ENCODE assay signal across 11 cellular contexts in genomic region chr10:91681361-91682276, GRCh38. TPM values are rescaled to one million over a fixed set of nuclear protein-coding genes. Genes with fewer than 3 reads are reported as not detected.
A peak's percentile ranks its signal among the peaks of the same experiment; 100 is the strongest.
DNase-seq lines count a peak whose midpoint lies in the region; FAIRE-seq and TF ChIP-seq lines count a peak whose summit lies in the region.
"Had no signal": no experiment of that assay in that cellular context is flagged by ENCODE, and none has a peak within 500 bp of the region (broad histone marks: within the 10 kb centered on the region; RNA-seq: fewer than 3 reads in every experiment).

No MANE protein-coding gene starts in this region.

- H3K18ac ChIP-seq in H1 (ENCODE audit: extremely low read depth, low read length): no peak overlapping the region; the same call in 1 of the 2 replicates

- DNase-seq in activated CD4-positive, alpha-beta T cell treated with anti-CD3 and anti-CD28 coated beads for 48 hours: peak; percentile 39
- DNase-seq in activated CD4-positive, alpha-beta T cell treated with anti-CD3 and anti-CD28 coated beads, Interleukin-2, amount 50 U/mL, for 1 hour: no peak
- DNase-seq in NCI-H446 (lab: John Stamatoyannopoulos, UW) (peak; percentile 27 to 59), H1 (ENCODE audit: low read depth in 1 of 2, low spot score in 2 of 2) (no peak), retina (peak; percentile 49), NCI-H2029 treated with DMSO at 0.1 percent for 48 hours (lab: John Stamatoyannopoulos, UW) (no peak)
- DNase-seq in CD4-positive, alpha-beta memory T cell: no peak
- DNase-seq in activated naive CD4-positive, alpha-beta T cell treated with anti-CD3 and anti-CD28 coated beads, Interleukin-2, amount 10 ng/mL, durations not matched to agents 7 days and 5 days: no peak
- DNase-seq: activated CD4-positive, alpha-beta T cell treated with anti-CD3 and anti-CD28 coated beads for 1 hour; activated naive CD8-positive, alpha-beta T cell treated with anti-CD3 and anti-CD28 coated beads, Interleukin-2, amount 10 ng/mL, durations not matched to agents 7 days and 5 days had no signal

- no peak for TF ChIP-seq EP300 in H1 (IDR thresholded peaks at IDR 0.05; ENCODE audit: borderline replicate concordance in 1 of 2, low read depth in 2 of 2, low read length in 2 of 2)

- CTCF ChIA-PET in H1 (lab: Charles Lee; ENCODE audit: partially characterized antibody): interaction anchor here (0.7 to 7.0 kb wide), 11 partner anchors 7 to 130 kb away, joined by 3 to 67 read pairs (median 3); no protein-coding TSS in a partner anchor
- CTCF ChIA-PET in CD4-positive, alpha-beta memory T cell (lab: Charles Lee; ENCODE audit: partially characterized antibody): no interaction called here
- CTCF ChIA-PET in activated naive CD4-positive, alpha-beta T cell treated with anti-CD3 and anti-CD28 coated beads, Interleukin-2, amount 10 ng/mL, durations not matched to agents 7 days and 5 days (lab: Charles Lee): no interaction called here

- no peaks in the 10 kb centered on the region for H3K9me3 ChIP-seq in H1 (ENCODE audit: insufficient read depth in 2 of 2, low read depth in 1 of 2, low read length in 1 of 2)
- H3K9me3 ChIP-seq in CD4-positive, alpha-beta memory T cell (ENCODE audit: control insufficient read depth in 1 of 2, low read length in 2 of 2): no peaks in the 10 kb centered on the region

- no peak overlapping the region for H3K4me2 ChIP-seq in H1 (ENCODE audit: insufficient read depth in 1 of 2, low read depth in 2 of 2, low read length in 2 of 2)

- no peak for FAIRE-seq in H1 (lab: Jason Lieb, UNC)
- FAIRE-seq: keratinocyte had no signal

- no peaks in the 10 kb centered on the region for H3K79me1 ChIP-seq in H1 (ENCODE audit: low read depth, low read length)

- no peak overlapping the region for H3K27ac Mint-ChIP-seq in CD4-positive, alpha-beta memory T cell
- H3K27ac Mint-ChIP-seq in activated naive CD4-positive, alpha-beta T cell treated with anti-CD3 and anti-CD28 coated beads, Interleukin-2, amount 10 ng/mL, durations not matched to agents 7 days and 5 days: no peak overlapping the region
- H3K27ac Mint-ChIP-seq: activated naive CD8-positive, alpha-beta T cell treated with anti-CD3 and anti-CD28 coated beads, Interleukin-2, amount 10 ng/mL, durations not matched to agents 7 days and 5 days had no signal

- TF ChIP-seq RAD21 in H1 (IDR thresholded peaks at IDR 0.05 in 1 of 2, conservative IDR thresholded peaks at IDR 0.05 in 1 of 2; ENCODE audit: low read depth in 2 of 2, low read length in 2 of 2): no peak

- H3K9ac ChIP-seq in H1 (replicated peaks in 1 of 4; ENCODE audit: extremely low read depth in 1 of 4, low read depth in 3 of 4, low read length in 3 of 4): no peak overlapping the region

- WGBS in H1 (ENCODE audit: extremely low coverage in 1 of 2, insufficient coverage in 1 of 2, insufficient read length in 1 of 2, insufficient replicate concordance in 2 of 2, low coverage in 1 of 2, low lambda C conversion rate in 2 of 2, missing lambda C conversion rate in 1 of 2), 2 experiments: 79% methylated on average over 12 of the region's 12 CpGs; no CpG with 5 or more reads in 1 of the 2 experiments

- H3K4ac ChIP-seq in H1 (replicated peaks; ENCODE audit: insufficient read length, low read depth, low read length): no peak overlapping the region

- H2BK120ac ChIP-seq in H1 (replicated peaks; ENCODE audit: low read depth, low read length): no peak overlapping the region

- no peaks in the 10 kb centered on the region for H3K23me2 ChIP-seq in H1 (ENCODE audit: low read depth, low read length)

- H3K23ac ChIP-seq in H1 (ENCODE audit: insufficient read length): no peak overlapping the region

- no peak overlapping the region for H3K14ac ChIP-seq in H1 (ENCODE audit: insufficient read length)

- H3K4me3 ChIP-seq in H1 (ENCODE audit: extremely low read depth in 1 of 4, insufficient read depth in 2 of 4, low read depth in 3 of 4, low read length in 4 of 4): no peak overlapping the region
- H3K4me3 ChIP-seq in CD4-positive, alpha-beta memory T cell (ENCODE audit: low read length in 2 of 2): no peak overlapping the region

- H3K36me3 ChIP-seq in H1 (ENCODE audit: control insufficient read depth in 2 of 4, insufficient read depth in 4 of 4, low read length in 3 of 4): no peaks in the 10 kb centered on the region
- H3K36me3 ChIP-seq in CD4-positive, alpha-beta memory T cell (ENCODE audit: insufficient read depth, low read length): no peaks in the 10 kb centered on the region

- intact Hi-C loops in CD4-positive, alpha-beta memory T cell (cut with micrococcal nuclease): no loop called here

- H2AFZ ChIP-seq in H1 (ENCODE audit: low read length): no peak overlapping the region

- no peaks in the 10 kb centered on the region for H3K4me1 Mint-ChIP-seq in CD4-positive, alpha-beta memory T cell
- H3K4me1 Mint-ChIP-seq in activated naive CD4-positive, alpha-beta T cell treated with anti-CD3 and anti-CD28 coated beads, Interleukin-2, amount 10 ng/mL, durations not matched to agents 7 days and 5 days: no peaks in the 10 kb centered on the region
- H3K4me1 Mint-ChIP-seq: activated naive CD8-positive, alpha-beta T cell treated with anti-CD3 and anti-CD28 coated beads, Interleukin-2, amount 10 ng/mL, durations not matched to agents 7 days and 5 days had no signal

- H3K56ac ChIP-seq in H1 (replicated peaks; ENCODE audit: insufficient read length, low read depth, low read length): no peak overlapping the region

- H3K36me3 Mint-ChIP-seq in CD4-positive, alpha-beta memory T cell: no peaks in the 10 kb centered on the region
- H3K36me3 Mint-ChIP-seq in activated naive CD4-positive, alpha-beta T cell treated with anti-CD3 and anti-CD28 coated beads, Interleukin-2, amount 10 ng/mL, durations not matched to agents 7 days and 5 days: no peaks in the 10 kb centered on the region
- H3K36me3 Mint-ChIP-seq: activated naive CD8-positive, alpha-beta T cell treated with anti-CD3 and anti-CD28 coated beads, Interleukin-2, amount 10 ng/mL, durations not matched to agents 7 days and 5 days had no signal

- peak overlapping the region; percentile 20 for H4K91ac ChIP-seq in H1 (replicated peaks; ENCODE audit: insufficient read length, low read length)

- H3K79me2 ChIP-seq in H1 (ENCODE audit: control insufficient read depth in 1 of 2, insufficient read depth in 2 of 2, low read length in 2 of 2): no peaks in the 10 kb centered on the region

- no peak for TF ChIP-seq POLR2A in H1 (IDR thresholded peaks at IDR 0.05; ENCODE audit: control extremely low read depth in 1 of 2, low read depth in 2 of 2, low read length in 2 of 2)

- no peaks in the 10 kb centered on the region for H3K27me3 ChIP-seq in H1 (replicated peaks in 1 of 4; ENCODE audit: control insufficient read depth in 3 of 4, extremely low read depth in 1 of 4, insufficient read depth in 3 of 4, low read length in 3 of 4)
- H3K27me3 ChIP-seq in CD4-positive, alpha-beta memory T cell (ENCODE audit: insufficient read depth, low read length): no peaks in the 10 kb centered on the region

- peaks cover 4 to 20% (median 6%) of the 10 kb centered on the region in 4 experiments for H3K4me1 ChIP-seq in H1 (replicated peaks in 1 of 4; ENCODE audit: control insufficient read depth in 3 of 4, insufficient read depth in 4 of 4, low read length in 3 of 4)
- H3K4me1 ChIP-seq in CD4-positive, alpha-beta memory T cell (ENCODE audit: insufficient read depth, low read length): no peaks in the 10 kb centered on the region

- no peak overlapping the region for H2BK15ac ChIP-seq in H1 (ENCODE audit: low read length)

- H2BK12ac ChIP-seq in H1 (ENCODE audit: low read depth, low read length): peak overlapping the region; percentile 55; the same call in 1 of the 2 replicates

- H3K9me3 Mint-ChIP-seq in CD4-positive, alpha-beta memory T cell: peaks cover 0 to 2% (median 0%) of the 10 kb centered on the region in 8 donors
- H3K9me3 Mint-ChIP-seq in activated naive CD4-positive, alpha-beta T cell treated with anti-CD3 and anti-CD28 coated beads, Interleukin-2, amount 10 ng/mL, durations not matched to agents 7 days and 5 days: no peaks in the 10 kb centered on the region
- H3K9me3 Mint-ChIP-seq: activated naive CD8-positive, alpha-beta T cell treated with anti-CD3 and anti-CD28 coated beads, Interleukin-2, amount 10 ng/mL, durations not matched to agents 7 days and 5 days had no signal

- TF ChIP-seq CTCF in H1 (IDR thresholded peaks at IDR 0.05; ENCODE audit: control extremely low read depth in 1 of 3, insufficient read depth in 1 of 3, low read depth in 1 of 3, low read length in 3 of 3): no peak

- H4K5ac ChIP-seq in H1 (ENCODE audit: insufficient read length, low read depth, low read length): no peak overlapping the region

- no peak overlapping the region for H3K27ac ChIP-seq in H1 (ENCODE audit: low read depth, low read length)
- H3K27ac ChIP-seq in CD4-positive, alpha-beta memory T cell (ENCODE audit: low read depth, low read length): no peak overlapping the region

- H2BK5ac ChIP-seq in H1 (ENCODE audit: low read depth, low read length): no peak overlapping the region

- POLR2A ChIA-PET in H1 (lab: Charles Lee; ENCODE audit: partially characterized antibody): interaction anchor here (1.2 kb wide), 1 partner anchor 17 kb away, joined by 3 read pairs; no protein-coding TSS in a partner anchor
- POLR2A ChIA-PET in CD4-positive, alpha-beta memory T cell (lab: Charles Lee; ENCODE audit: partially characterized antibody): no interaction called here

- no peaks in the 10 kb centered on the region for H3K27me3 Mint-ChIP-seq in CD4-positive, alpha-beta memory T cell
- no peaks in the 10 kb centered on the region for H3K27me3 Mint-ChIP-seq in activated naive CD4-positive, alpha-beta T cell treated with anti-CD3 and anti-CD28 coated beads, Interleukin-2, amount 10 ng/mL, durations not matched to agents 7 days and 5 days

- H4K8ac ChIP-seq in H1 (ENCODE audit: extremely low read depth, insufficient read depth, low read length): no peak overlapping the region

- no peak overlapping the region for H2AK5ac ChIP-seq in H1 (ENCODE audit: low read depth, low read length)

- no peak overlapping the region for H2BK20ac ChIP-seq in H1 (ENCODE audit: low read length)

- no peak overlapping the region for H3K4me3 Mint-ChIP-seq in CD4-positive, alpha-beta memory T cell
- H3K4me3 Mint-ChIP-seq in activated naive CD4-positive, alpha-beta T cell treated with anti-CD3 and anti-CD28 coated beads, Interleukin-2, amount 10 ng/mL, durations not matched to agents 7 days and 5 days: no peak overlapping the region
- H3K4me3 Mint-ChIP-seq: activated naive CD8-positive, alpha-beta T cell treated with anti-CD3 and anti-CD28 coated beads, Interleukin-2, amount 10 ng/mL, durations not matched to agents 7 days and 5 days had no signal

- no peaks in the 10 kb centered on the region for H4K20me1 ChIP-seq in H1 (replicated peaks in 1 of 2; ENCODE audit: control insufficient read depth in 1 of 2, insufficient read depth in 2 of 2, low read length in 2 of 2)

RNA-seq across cellular contexts. Expression of gene PPP1R3C, which starts 48.7 kb away (rescaled TPM):
- 1.3 and 1.7 TPM in 2 replicates for total RNA-seq in H1 (2021; fragmentation: NEBNext Ultra II Directional; extraction: Animal tissue kit (Norgen Biotek cat#: 25700))
- polyA plus RNA-seq in H1 (2011; rRNA removed): 0.67 and 1.3 TPM in 2 replicates
- 1.0 TPM for polyA plus RNA-seq in H1 (2011; cell fraction: cytosol; rRNA removed)
- polyA plus RNA-seq in H1 (2011; cell fraction: nucleus; rRNA removed): 0.87 TPM
- 1.0 to 1.8 TPM (median 1.3 TPM) in 4 replicates for polyA plus RNA-seq in H1 (2012, experiment 1 of 2)
- 0.33 TPM for polyA plus RNA-seq in H1 (2012, experiment 2 of 2)
- 0.89 TPM for polyA plus RNA-seq in H1 (2013, experiment 1 of 2)
- 0.90 TPM for polyA plus RNA-seq in H1 (2013, experiment 2 of 2)
- polyA minus RNA-seq in H1 (2011; rRNA and poly(A)+ RNA removed): 2.8 and 3.4 TPM in 2 replicates
- polyA minus RNA-seq in H1 (2011; cell fraction: cytosol; rRNA and poly(A)+ RNA removed): 0.73 TPM
- 3.4 TPM for polyA minus RNA-seq in H1 (2011; cell fraction: nucleus; rRNA and poly(A)+ RNA removed)
- not detected for total RNA-seq in CD4-positive, alpha-beta memory T cell
- not detected for polyA plus RNA-seq in CD4-positive, alpha-beta memory T cell

Comparison
In these comparisons a context has a peak if more than half of its experiments do, and no peak if none do; other contexts are left out.
1. DNase-seq: peak in activated CD4-positive, alpha-beta T cell treated with anti-CD3 and anti-CD28 coated beads for 48 hours (single experiment), NCI-H446 (2 of 2) and retina (single experiment); none in activated CD4-positive, alpha-beta T cell treated with anti-CD3 and anti-CD28 coated beads, Interleukin-2, amount 50 U/mL, for 1 hour (single experiment), H1 (0 of 2), CD4-positive, alpha-beta memory T cell (0 of 5), activated naive CD4-positive, alpha-beta T cell treated with anti-CD3 and anti-CD28 coated beads, Interleukin-2, amount 10 ng/mL, durations not matched to agents 7 days and 5 days (single experiment) and NCI-H2029 treated with DMSO at 0.1 percent for 48 hours (single experiment).